Comparison of ENCODE assay signal across 10 cellular contexts in the genomic region with DNA sequence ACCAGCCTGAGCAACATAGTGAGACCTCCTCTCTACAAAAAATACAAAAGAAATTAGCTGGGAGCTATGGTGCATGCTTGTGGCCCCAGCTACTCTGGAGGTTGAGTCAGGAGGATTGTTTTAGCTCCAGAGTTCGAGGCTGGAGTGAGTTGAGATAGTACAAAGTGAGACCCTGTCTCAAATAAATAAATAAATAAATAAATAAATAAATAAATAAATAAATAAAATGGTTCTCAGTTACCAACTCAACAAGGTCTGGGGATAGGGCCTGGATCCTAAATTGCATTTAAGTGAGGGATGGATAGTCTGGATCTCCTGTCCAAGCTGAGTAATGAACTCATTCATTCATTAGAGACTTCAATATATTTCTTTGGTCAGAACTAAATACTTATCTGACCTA.
"Had no signal": no experiment of that assay in that cellular context is flagged by ENCODE, and none has a peak within 500 bp of the region (broad histone marks: within the 10 kb centered on the region; RNA-seq: fewer than 3 reads in every experiment).

No MANE protein-coding gene starts in this region.

- H3K4me1 ChIP-seq: HAP-1 had no signal

- ATAC-seq: GM23338, HCT116 had no signal

- H3K36me3 ChIP-seq: HAP-1 had no signal

- H3K9me3 ChIP-seq: HAP-1 had no signal

- H3K4me3 ChIP-seq: GM23248, GM23338, HAP-1 had no signal

- FAIRE-seq: H1, H54 had no signal

- H3K4me2 ChIP-seq: GM23338 had no signal

- DNase-seq: GM23248, H7, H9, HCEC 1CT, HFFc6 had no signal

- H3K27ac ChIP-seq: GM23248 had no signal
